Comparison of ENCODE assay signal across 9 cellular contexts in the genomic region with DNA sequence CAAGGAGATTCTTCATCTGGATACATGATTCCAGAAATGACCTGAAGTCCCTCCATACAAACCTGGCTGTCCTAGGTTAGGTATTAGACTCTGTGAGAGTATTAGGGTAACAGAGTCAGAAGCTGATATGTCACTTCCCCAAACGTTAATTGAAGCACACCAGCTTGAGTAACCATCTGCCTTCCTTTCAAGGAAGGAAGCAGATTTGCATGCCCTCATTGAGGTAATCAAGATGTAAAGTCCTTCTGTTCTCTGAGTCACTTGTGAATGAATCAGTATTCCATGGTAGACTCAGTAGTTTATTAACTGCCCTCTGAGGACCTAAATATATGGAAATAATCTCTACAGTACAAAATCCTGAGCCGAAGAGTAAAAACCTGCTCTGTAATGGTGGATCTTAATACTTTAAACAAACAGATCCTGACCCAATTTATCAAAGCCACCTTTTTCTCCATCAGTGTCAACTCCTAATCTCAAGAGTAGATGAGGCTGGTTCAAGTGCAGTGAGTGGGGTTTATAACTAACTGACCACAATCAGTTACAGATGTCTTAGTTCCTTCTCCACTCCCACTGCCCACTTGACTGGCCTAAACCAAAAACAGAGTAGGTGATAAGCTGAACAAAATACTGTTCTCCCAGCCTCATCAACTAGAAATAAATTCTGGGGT.
DNase-seq lines count a peak whose midpoint lies in the region; ATAC-seq and TF ChIP-seq lines count a peak whose summit lies in the region.
"Had no signal": no experiment of that assay in that cellular context is flagged by ENCODE, and none has a peak within 500 bp of the region (broad histone marks: within the 10 kb centered on the region; RNA-seq: fewer than 3 reads in every experiment).

No MANE protein-coding gene starts in this region.

- DNase-seq in NCI-H524 treated with DMSO at 0.1 percent for 48 hours (lab: John Stamatoyannopoulos, UW) = peak; percentile 68
- peak; percentile 29 for DNase-seq in foreskin melanocyte
- no peak for DNase-seq in cortex of kidney (lab: John Stamatoyannopoulos, UW)
- DNase-seq in substantia nigra (lab: John Stamatoyannopoulos, UW) = no peak
- DNase-seq in GM10266 (ENCODE audit: extremely low spot score) = no peak
- DNase-seq in NCI-H748 (lab: John Stamatoyannopoulos, UW; ENCODE audit: unreplicated experiment) = no peak
- DNase-seq: NCI-H1694 had no signal

- TF ChIP-seq CTCF in GM10266 (IDR thresholded peaks at IDR 0.05; ENCODE audit: control insufficient read depth, insufficient read depth, low read depth, missing control alignments) = no peak

- no peak overlapping the region for H3K27ac ChIP-seq in substantia nigra (ENCODE audit: low read depth, low read length, poor library complexity, severe bottlenecking)

- no peak for TF ChIP-seq POLR2A in GM18505 (IDR thresholded peaks at IDR 0.05; ENCODE audit: borderline replicate concordance, extremely low read depth, insufficient read depth, insufficient read length)

- ATAC-seq in GM18505 (IDR thresholded peaks at IDR 0.05; ENCODE audit: unreplicated experiment) (peak; percentile 89), HG02642 (IDR thresholded peaks at IDR 0.05; ENCODE audit: poor library complexity, unreplicated experiment) (peak; percentile 83)

Comparison
In these comparisons a context has a peak if more than half of its experiments do, and no peak if none do; other contexts are left out.
1. DNase-seq: peak in NCI-H524 treated with DMSO at 0.1 percent for 48 hours (single experiment) and foreskin melanocyte (single experiment); none in cortex of kidney (single experiment), substantia nigra (0 of 49), GM10266 (single experiment) and NCI-H748 (single experiment).